14 cellular contexts compared by ENCODE assay signal in the genomic region with DNA sequence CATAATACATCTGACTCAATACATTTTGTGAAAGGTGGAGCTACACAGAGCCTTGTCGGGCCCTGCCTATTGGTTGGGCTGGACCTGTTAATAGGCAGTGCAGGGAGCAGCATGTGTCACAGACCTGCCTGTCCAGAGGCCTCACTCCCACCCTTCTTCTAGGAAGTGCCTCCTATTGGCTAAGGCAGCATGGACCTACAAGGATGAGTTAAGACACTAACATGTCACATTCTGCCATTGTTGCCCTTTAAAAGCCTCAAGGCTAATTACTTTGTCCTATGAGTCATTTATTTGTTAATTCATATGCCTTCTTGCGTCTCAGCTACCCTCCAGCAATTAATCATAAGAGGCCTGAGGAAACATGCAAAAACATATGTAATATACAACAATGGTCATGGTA. TPM values are rescaled to one million over a fixed set of nuclear protein-coding genes. Genes with fewer than 3 reads are reported as not detected.
A peak's percentile ranks its signal among the peaks of the same experiment; 100 is the strongest.
DNase-seq lines count a peak whose midpoint lies in the region; FAIRE-seq and TF ChIP-seq lines count a peak whose summit lies in the region.
"Had no signal": no experiment of that assay in that cellular context is flagged by ENCODE, and none has a peak within 500 bp of the region (broad histone marks: within the 10 kb centered on the region; RNA-seq: fewer than 3 reads in every experiment).

No MANE protein-coding gene starts in this region.

- no peak overlapping the region for H2BK15ac ChIP-seq in neuronal stem cell (ENCODE audit: low read length)

- no peak for TF ChIP-seq CTCF in bronchial epithelial cell (IDR thresholded peaks at IDR 0.05; ENCODE audit: insufficient read depth, low read length, severe bottlenecking)

- FAIRE-seq in bronchial epithelial cell (lab: Jason Lieb, UNC): peak; percentile 99

- H3K14ac ChIP-seq in neuronal stem cell (ENCODE audit: low read length): no peak overlapping the region

- no peaks in the 10 kb centered on the region for H3K4me1 ChIP-seq in neuronal stem cell (ENCODE audit: control insufficient read depth in 2 of 2, insufficient read depth in 1 of 2, low read depth in 1 of 2, low read length in 2 of 2)

- no peaks in the 10 kb centered on the region for H3K79me1 ChIP-seq in neuronal stem cell (ENCODE audit: low read depth, low read length)

- H3K18ac ChIP-seq in neuronal stem cell (ENCODE audit: low read length): peak overlapping the region; percentile 74

- H3K23ac ChIP-seq in neuronal stem cell (ENCODE audit: low read depth, low read length, poor library complexity): no peak overlapping the region

- WGBS in neuronal stem cell (ENCODE audit: extremely low coverage in 2 of 2, insufficient read length in 2 of 2, insufficient replicate concordance in 1 of 2), 2 donors: no CpG with 5 or more reads among the region's 2 CpGs

- H3K4me2 ChIP-seq in neuronal stem cell (ENCODE audit: insufficient read depth, low read length, poor library complexity, severe bottlenecking): no peak overlapping the region

- no peak overlapping the region for H3K27ac ChIP-seq in neuronal stem cell (replicated peaks; ENCODE audit: low read length)
- H3K27ac ChIP-seq: HL-60, thoracic aorta had no signal

- H3K36me3 ChIP-seq in bronchial epithelial cell (ENCODE audit: control insufficient read depth, insufficient read depth, low read length) (peaks cover 10% of the 10 kb centered on the region), neuronal stem cell (replicated peaks in 1 of 2; ENCODE audit: control insufficient read depth in 2 of 2, insufficient read depth in 2 of 2, low read length in 2 of 2) (peaks cover 0 to 4% of the 10 kb centered on the region in 2 donors)

- peaks cover 0 to 2% of the 10 kb centered on the region in 2 donors for H3K9me3 ChIP-seq in neuronal stem cell (replicated peaks in 1 of 2; ENCODE audit: control insufficient read depth in 2 of 2, insufficient read depth in 1 of 2, low read depth in 1 of 2, low read length in 2 of 2)
- H3K9me3 ChIP-seq: thoracic aorta had no signal

- no peak overlapping the region for H2AFZ ChIP-seq in neuronal stem cell (ENCODE audit: low read length)

- no peak overlapping the region for H2BK120ac ChIP-seq in neuronal stem cell (ENCODE audit: low read depth, low read length)

- H3K4me3 ChIP-seq in bronchial epithelial cell (ENCODE audit: low read depth, low read length) (no peak overlapping the region), neuronal stem cell (ENCODE audit: low read length in 2 of 2) (no peak overlapping the region)
- H3K4me3 ChIP-seq: thoracic aorta had no signal

- H3K4ac ChIP-seq in neuronal stem cell (ENCODE audit: low read length): no peak overlapping the region

- H4K8ac ChIP-seq in neuronal stem cell (ENCODE audit: low read depth, low read length): no peak overlapping the region

- H2BK5ac ChIP-seq in neuronal stem cell (ENCODE audit: low read length): no peak overlapping the region

- H2AK5ac ChIP-seq in neuronal stem cell (ENCODE audit: low read depth, low read length): no peak overlapping the region

- H2BK12ac ChIP-seq in neuronal stem cell (ENCODE audit: low read length): no peak overlapping the region

- H3K27me3 ChIP-seq in bronchial epithelial cell (ENCODE audit: control insufficient read depth, insufficient read depth, low read length): no peaks in the 10 kb centered on the region
- no peaks in the 10 kb centered on the region for H3K27me3 ChIP-seq in neuronal stem cell (ENCODE audit: control insufficient read depth in 3 of 3, insufficient read depth in 3 of 3, low read depth in 1 of 3, low read length in 3 of 3)

- DNase-seq in NCI-H446 treated with DMSO at 0.1 percent for 48 hours (lab: John Stamatoyannopoulos, UW) (peak; percentile 23), NCI-H446 (lab: John Stamatoyannopoulos, UW) (no peak), MV-4-11 (lab: John Stamatoyannopoulos, UW) (peak; percentile 44), bronchial epithelial cell (ENCODE audit: low read depth) (peak; percentile 99), neuronal stem cell (ENCODE audit: low spot score) (no peak), superior temporal gyrus (ENCODE audit: extremely low spot score) (no peak), NCI-H526 (lab: John Stamatoyannopoulos, UW) (no peak)
- no peak for DNase-seq in stimulated activated CD8-positive, alpha-beta memory T cell treated with anti-CD3 and anti-CD28 coated beads, Interleukin-4, amount 100 ng/mL, for 48 hours
- DNase-seq: DMS79 treated with DMSO at 0.1 percent for 48 hours; effector memory CD4-positive, alpha-beta T cell; hypothalamus; NCI-H1092 treated with DMSO at 0.1 percent for 48 hours had no signal

- H4K91ac ChIP-seq in neuronal stem cell (ENCODE audit: low read depth, low read length, poor library complexity): no peak overlapping the region

- H3K9ac ChIP-seq in neuronal stem cell (ENCODE audit: low read depth, low read length, poor library complexity): no peak overlapping the region

RNA-seq across cellular contexts. Expression of a gene that starts 33.4 kb away (rescaled TPM):
- total RNA-seq in bronchial epithelial cell: 18.2 and 25.2 TPM in 2 replicates
- polyA plus RNA-seq in neuronal stem cell (2013, experiment 1 of 2): 5.0 TPM
- 4.9 TPM for polyA plus RNA-seq in neuronal stem cell (2013, experiment 2 of 2)

Comparison
In these comparisons a context has a peak if more than half of its experiments do, and no peak if none do; other contexts are left out.
1. DNase-seq: peak in NCI-H446 treated with DMSO at 0.1 percent for 48 hours (single experiment), MV-4-11 (single experiment) and bronchial epithelial cell (single experiment); none in NCI-H446 (0 of 2), neuronal stem cell (single experiment), superior temporal gyrus (single experiment), NCI-H526 (0 of 2) and stimulated activated CD8-positive, alpha-beta memory T cell treated with anti-CD3 and anti-CD28 coated beads, Interleukin-4, amount 100 ng/mL, for 48 hours (single experiment).